ENCODE assay signal across 29 cellular contexts in the genomic region with DNA sequence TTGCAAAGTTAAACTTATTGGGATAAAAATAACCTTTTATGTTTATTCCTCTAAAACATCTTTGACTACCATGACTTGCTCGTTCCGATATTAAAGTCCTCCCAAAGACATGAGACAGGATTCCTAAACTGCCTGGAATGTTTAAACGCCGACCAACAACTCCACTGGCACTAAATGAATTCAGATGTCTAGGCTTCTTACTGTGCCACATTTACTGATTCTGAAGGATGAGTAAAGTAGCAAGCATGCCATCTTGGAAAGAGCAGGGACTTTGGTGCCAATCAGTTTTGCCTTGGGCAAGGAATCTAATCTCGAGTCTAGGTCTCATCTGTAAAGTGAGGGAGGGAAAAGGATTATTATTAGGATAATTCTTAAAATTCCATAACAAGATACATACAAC. TPM values are rescaled to one million over a fixed set of nuclear protein-coding genes. Genes with fewer than 3 reads are reported as not detected.
DNase-seq lines count a peak whose midpoint lies in the region; ATAC-seq and TF ChIP-seq lines count a peak whose summit lies in the region.
"Had no signal": no experiment of that assay in that cellular context is flagged by ENCODE, and none has a peak within 500 bp of the region (broad histone marks: within the 10 kb centered on the region; RNA-seq: fewer than 3 reads in every experiment).

No MANE protein-coding gene starts in this region.

- H3K79me2 ChIP-seq in GM23248 (ENCODE audit: insufficient read depth): no peaks in the 10 kb centered on the region

- no peaks in the 10 kb centered on the region for H3K27me3 Mint-ChIP-seq in activated T-helper 2 cell treated with anti-CD3 and anti-CD28 coated beads, Interferon-gamma antibody, Interleukin-2, Interleukin-4, amounts not matched to agents 10 μg/mL and 5 μg/mL and 100 μg/mL, durations not matched to agents 14 hours and 24 hours and 36 hours (ENCODE audit: low read depth)
- H3K27me3 Mint-ChIP-seq in glutamatergic neuron (ENCODE audit: unreplicated experiment): peaks cover under 1% of the 10 kb centered on the region
- H3K27me3 Mint-ChIP-seq: activated CD4-positive, alpha-beta memory T cell treated with anti-CD3 and anti-CD28 coated beads, Interleukin-2, amount 10 ng/mL, durations not matched to agents 7 days and 5 days; dendritic cell treated with granulocyte-macrophage colony-stimulating factor and Interleukin-4, amounts not matched to agents 40 ng/mL and 50 ng/mL, for 4 days; naive B cell had no signal

- DNase-seq in AG08396 (ENCODE audit: low spot score): peak; percentile 29
- DNase-seq in GM23248: peak; percentile 82
- DNase-seq in activated T-helper 2 cell treated with anti-CD3 and anti-CD28 coated beads, Interferon-gamma antibody, Interleukin-2, Interleukin-4, amounts not matched to agents 10 μg/mL and 5 μg/mL and 100 μg/mL, durations not matched to agents 14 hours and 24 hours and 36 hours (ENCODE audit: low spot score): no peak
- DNase-seq in glutamatergic neuron: no peak
- no peak for DNase-seq in lower leg skin (ENCODE audit: low spot score in 2 of 2)
- DNase-seq in activated effector memory CD4-positive, alpha-beta T cell treated with anti-CD3 and anti-CD28 coated beads, Interleukin-2, amount 50 U/mL, for 16 hours: no peak
- DNase-seq: activated CD4-positive, alpha-beta memory T cell treated with anti-CD3 and anti-CD28 coated beads, Interleukin-2, amount 10 ng/mL, durations not matched to agents 7 days and 5 days; activated CD4-positive, alpha-beta T cell treated with anti-CD3 and anti-CD28 coated beads for 1 hour; activated naive CD8-positive, alpha-beta T cell treated with anti-CD3 and anti-CD28 coated beads for 36 hours; central memory CD4-positive, alpha-beta T cell; H9; left ventricle myocardium superior; naive B cell; NCI-H1417 treated with DMSO at 0.1 percent for 48 hours; NCI-H2081 treated with DMSO at 0.1 percent for 48 hours; NCI-H748 treated with DMSO at 0.1 percent for 48 hours; RPMI8226; stimulated activated CD4-positive, alpha-beta T cell treated with anti-CD3 and anti-CD28 coated beads, Interleukin-15, amount 100 ng/mL, for 24 hours; stimulated activated naive CD8-positive, alpha-beta T cell treated with anti-CD3 and anti-CD28 coated beads, Interleukin-15, Interleukin-2, amounts not matched to agents 100 U/mL and 50 U/mL, for 24 hours; testis had no signal

- H3K27me3 ChIP-seq in GM23248 (replicated peaks; ENCODE audit: insufficient read depth) (no peaks in the 10 kb centered on the region), gastroesophageal sphincter (no peaks in the 10 kb centered on the region)
- H3K27me3 ChIP-seq: neutrophil, testis, vagina had no signal

- no peak overlapping the region for H3K4me3 Mint-ChIP-seq in activated T-helper 2 cell treated with anti-CD3 and anti-CD28 coated beads, Interferon-gamma antibody, Interleukin-2, Interleukin-4, amounts not matched to agents 10 μg/mL and 5 μg/mL and 100 μg/mL, durations not matched to agents 14 hours and 24 hours and 36 hours (ENCODE audit: low read depth)
- H3K4me3 Mint-ChIP-seq in glutamatergic neuron (ENCODE audit: unreplicated experiment): no peak overlapping the region
- H3K4me3 Mint-ChIP-seq: activated CD4-positive, alpha-beta memory T cell treated with anti-CD3 and anti-CD28 coated beads, Interleukin-2, amount 10 ng/mL, durations not matched to agents 7 days and 5 days; activated naive CD8-positive, alpha-beta T cell treated with anti-CD3 and anti-CD28 coated beads for 36 hours; dendritic cell treated with granulocyte-macrophage colony-stimulating factor and Interleukin-4, amounts not matched to agents 40 ng/mL and 50 ng/mL, for 4 days; H9; naive B cell; T-helper 1 cell treated with Interleukin-12 subunit alpha and Interleukin-12 subunit beta and Interleukin-4 antibody, amounts not matched to agents 30 μg/mL and 1 μg/mL, for 36 hours had no signal

- H3K4me1 ChIP-seq in GM23248 (ENCODE audit: insufficient read depth) (peaks cover 32% of the 10 kb centered on the region), gastroesophageal sphincter (peaks cover 0 to 29% (median 0%) of the 10 kb centered on the region in 3 donors)
- H3K4me1 ChIP-seq: testis had no signal

- H3K27ac ChIP-seq in GM23248 (peak overlapping the region; percentile 74), gastroesophageal sphincter (peak overlapping the region in 3 of 4 donors; percentile 2 to 48 (median 42))
- H3K27ac ChIP-seq: KMS-11, neutrophil, testis, vagina had no signal

- peak overlapping the region; percentile 70 for H3K4me2 ChIP-seq in GM23248 (ENCODE audit: unreplicated experiment)
- H3K4me2 ChIP-seq: KMS-11 had no signal

- 3% methylated on average over 5 of the region's 5 CpGs for WGBS in GM23248 (ENCODE audit: low coverage in 1 of 2, low lambda C conversion rate in 2 of 2, missing lambda C conversion rate in 2 of 2), 2 experiments
- 41 to 46% methylated on average over 3 of the region's 5 CpGs for WGBS in gastroesophageal sphincter (ENCODE audit: low coverage in 1 of 2), 2 donors
- WGBS in lower leg skin, 2 donors: 33 to 36% methylated on average over 5 of the region's 5 CpGs

- no peaks in the 10 kb centered on the region for H3K9me2 ChIP-seq in GM23248 (ENCODE audit: insufficient read depth)

- ATAC-seq in gastroesophageal sphincter (no peak), HG03460 (IDR thresholded peaks at IDR 0.05; ENCODE audit: unreplicated experiment) (no peak)
- ATAC-seq: left ventricle myocardium superior; sciatic nerve; stimulated activated naive CD8-positive, alpha-beta T cell treated with anti-CD3 and anti-CD28 coated beads, Interleukin-15, Interleukin-2, amounts not matched to agents 100 U/mL and 50 U/mL, for 24 hours had no signal

- H3K9me3 ChIP-seq in GM23248 (ENCODE audit: low read depth): no peaks in the 10 kb centered on the region
- H3K9me3 ChIP-seq in gastroesophageal sphincter: no peaks in the 10 kb centered on the region
- H3K9me3 ChIP-seq: neutrophil, prostate gland, testis, vagina had no signal

- H4K20me1 ChIP-seq in GM23248 (ENCODE audit: insufficient read depth): no peaks in the 10 kb centered on the region

- TF ChIP-seq CTCF in gastroesophageal sphincter (IDR thresholded peaks at IDR 0.05) (no peak), glutamatergic neuron (IDR thresholded peaks at IDR 0.05; ENCODE audit: partially characterized antibody, unreplicated experiment) (no peak), lower leg skin (IDR thresholded peaks at IDR 0.05) (no peak)

- H3K4me1 Mint-ChIP-seq in activated T-helper 2 cell treated with anti-CD3 and anti-CD28 coated beads, Interferon-gamma antibody, Interleukin-2, Interleukin-4, amounts not matched to agents 10 μg/mL and 5 μg/mL and 100 μg/mL, durations not matched to agents 14 hours and 24 hours and 36 hours (ENCODE audit: low read depth): peaks cover 59% of the 10 kb centered on the region
- no peaks in the 10 kb centered on the region for H3K4me1 Mint-ChIP-seq in glutamatergic neuron (ENCODE audit: low read depth, unreplicated experiment)
- H3K4me1 Mint-ChIP-seq: activated naive CD8-positive, alpha-beta T cell treated with anti-CD3 and anti-CD28 coated beads for 36 hours; naive B cell had no signal

- H3K9me3 Mint-ChIP-seq in activated T-helper 2 cell treated with anti-CD3 and anti-CD28 coated beads, Interferon-gamma antibody, Interleukin-2, Interleukin-4, amounts not matched to agents 10 μg/mL and 5 μg/mL and 100 μg/mL, durations not matched to agents 14 hours and 24 hours and 36 hours: peaks cover 36% of the 10 kb centered on the region
- no peaks in the 10 kb centered on the region for H3K9me3 Mint-ChIP-seq in glutamatergic neuron (ENCODE audit: unreplicated experiment)

- H3K27ac Mint-ChIP-seq in activated T-helper 2 cell treated with anti-CD3 and anti-CD28 coated beads, Interferon-gamma antibody, Interleukin-2, Interleukin-4, amounts not matched to agents 10 μg/mL and 5 μg/mL and 100 μg/mL, durations not matched to agents 14 hours and 24 hours and 36 hours: peak overlapping the region; percentile 56
- H3K27ac Mint-ChIP-seq in glutamatergic neuron (ENCODE audit: unreplicated experiment): no peak overlapping the region
- H3K27ac Mint-ChIP-seq: activated CD4-positive, alpha-beta memory T cell treated with anti-CD3 and anti-CD28 coated beads, Interleukin-2, amount 10 ng/mL, durations not matched to agents 7 days and 5 days; activated naive CD8-positive, alpha-beta T cell treated with anti-CD3 and anti-CD28 coated beads for 36 hours; dendritic cell treated with granulocyte-macrophage colony-stimulating factor and Interleukin-4, amounts not matched to agents 40 ng/mL and 50 ng/mL, for 4 days; H9; naive B cell; T-helper 1 cell treated with Interleukin-12 subunit alpha and Interleukin-12 subunit beta and Interleukin-4 antibody, amounts not matched to agents 30 μg/mL and 1 μg/mL, for 36 hours had no signal

- H3K36me3 ChIP-seq in GM23248 (ENCODE audit: low read depth) (no peaks in the 10 kb centered on the region), gastroesophageal sphincter (no peaks in the 10 kb centered on the region)
- H3K36me3 ChIP-seq: prostate gland, vagina had no signal

- peaks cover 88% of the 10 kb centered on the region for H3K36me3 Mint-ChIP-seq in activated T-helper 2 cell treated with anti-CD3 and anti-CD28 coated beads, Interferon-gamma antibody, Interleukin-2, Interleukin-4, amounts not matched to agents 10 μg/mL and 5 μg/mL and 100 μg/mL, durations not matched to agents 14 hours and 24 hours and 36 hours (ENCODE audit: low read depth)
- peaks cover 10% of the 10 kb centered on the region for H3K36me3 Mint-ChIP-seq in glutamatergic neuron (ENCODE audit: unreplicated experiment)

- H2AFZ ChIP-seq in GM23248: peak overlapping the region; percentile 52

- H3K4me3 ChIP-seq in GM23248 (peak overlapping the region; percentile 45), gastroesophageal sphincter (no peak overlapping the region), lower leg skin (ENCODE audit: low read depth, poor library complexity, severe bottlenecking) (no peak overlapping the region)
- H3K4me3 ChIP-seq: prostate gland, testis, vagina had no signal

- TF ChIP-seq POLR2A in gastroesophageal sphincter (IDR thresholded peaks at IDR 0.05) (no peak), lower leg skin (IDR thresholded peaks at IDR 0.05) (no peak)

- peaks cover 22% of the 10 kb centered on the region for H3F3A ChIP-seq in GM23248 (ENCODE audit: insufficient read depth)

- no peak for TF ChIP-seq EP300 in gastroesophageal sphincter (IDR thresholded peaks at IDR 0.05)

- intact Hi-C loops in activated T-helper 2 cell treated with anti-CD3 and anti-CD28 coated beads, Interferon-gamma antibody, Interleukin-2, Interleukin-4, amounts not matched to agents 10 μg/mL and 5 μg/mL and 100 μg/mL, durations not matched to agents 14 hours and 24 hours and 36 hours (cut with micrococcal nuclease): loop anchor here (1.0 kb wide), 3 partner anchors 14 to 26 kb away; no protein-coding TSS in a partner anchor
- intact Hi-C loops in lower leg skin (cut with DNase I; ENCODE audit: low total_unique reads): no loop called here

- in situ Hi-C loops in GM23248 (cut with MboI): no loop called here

- peak overlapping the region; percentile 41 for H3K9ac ChIP-seq in GM23248
- H3K9ac ChIP-seq: KMS-11 had no signal

RNA-seq across cellular contexts. Expression of a gene that starts 25.3 kb away (rescaled TPM):
- 4.0 and 7.0 TPM in 2 replicates for total RNA-seq in GM23248 (2014; rRNA removed; shearing (Covaris generic))
- polyA plus RNA-seq in GM23248 (2016; fragmentation: Nextera tagmentation; extraction: Ambion mirVana): 1.7 and 1.8 TPM in 2 replicates
- 32.8 and 33.8 TPM in 2 replicates for total RNA-seq in activated T-helper 2 cell treated with anti-CD3 and anti-CD28 coated beads, Interferon-gamma antibody, Interleukin-2, Interleukin-4, amounts not matched to agents 10 μg/mL and 5 μg/mL and 100 μg/mL, durations not matched to agents 14 hours and 24 hours and 36 hours
- 10 to 100 TPM in 1 of 4 donors, 1 to 10 TPM in 3; 2.6 to 11.8 (median 4.4) TPM for total RNA-seq in gastroesophageal sphincter
- not detected for total RNA-seq in glutamatergic neuron (ENCODE audit: unreplicated experiment)
- total RNA-seq in lower leg skin: 1 to 10 TPM; 5.8 to 8.2 (median 6.6) TPM

Comparison
In these comparisons a context has a peak if more than half of its experiments do, and no peak if none do; other contexts are left out.
1. DNase-seq: peak in AG08396 (single experiment) and GM23248 (single experiment); none in activated T-helper 2 cell treated with anti-CD3 and anti-CD28 coated beads, Interferon-gamma antibody, Interleukin-2, Interleukin-4, amounts not matched to agents 10 μg/mL and 5 μg/mL and 100 μg/mL, durations not matched to agents 14 hours and 24 hours and 36 hours (single experiment), glutamatergic neuron (single experiment), lower leg skin (0 of 2) and activated effector memory CD4-positive, alpha-beta T cell treated with anti-CD3 and anti-CD28 coated beads, Interleukin-2, amount 50 U/mL, for 16 hours (single experiment).